22 cellular contexts compared by ENCODE assay signal in genomic region chr10:102832987-102833386, GRCh38. TPM values are rescaled to one million over a fixed set of nuclear protein-coding genes. Genes with fewer than 3 reads are reported as not detected.
"Had no signal": no experiment of that assay in that cellular context is flagged by ENCODE, and none has a peak within 500 bp of the region (broad histone marks: within the 10 kb centered on the region; RNA-seq: fewer than 3 reads in every experiment).

No MANE protein-coding gene starts in this region.

- H3K4me3 ChIP-seq: psoas muscle, skin epidermis, transverse colon had no signal

- H3K27ac ChIP-seq: brain microvascular endothelial cell, psoas muscle, transverse colon had no signal

- ATAC-seq: activated CD8-positive, alpha-beta T cell treated with anti-CD3 and anti-CD28 coated beads for 36 hours; psoas muscle; right cardiac atrium had no signal

- H3K27me3 ChIP-seq: brain microvascular endothelial cell had no signal

- DNase-seq: activated B cell treated with CpG ODN at 0.5 μM for 24 hours; activated CD4-positive, alpha-beta T cell treated with anti-CD3 and anti-CD28 coated beads for 4 hours; activated CD8-positive, alpha-beta T cell treated with anti-CD3 and anti-CD28 coated beads for 36 hours; activated naive CD4-positive, alpha-beta T cell treated with Interleukin-2 at 50 U/mL for 16 hours; activated naive CD8-positive, alpha-beta T cell treated with anti-CD3 and anti-CD28 coated beads, Interleukin-2, amount 10 ng/mL, durations not matched to agents 7 days and 5 days; activated T-cell treated with anti-CD3 and anti-CD28 coated beads, Interleukin-2, amount 50 U/mL, for 1 hour; anterior cingulate cortex; brain microvascular endothelial cell; central memory CD4-positive, alpha-beta T cell; endodermal cell; naive B cell; psoas muscle; right cardiac atrium; transverse colon had no signal

- H3K9me3 ChIP-seq: psoas muscle had no signal

- H3K4me1 ChIP-seq: psoas muscle had no signal

- H3K36me3 ChIP-seq: brain microvascular endothelial cell, transverse colon had no signal

RNA-seq across cellular contexts. Expression of gene CYP17A1, which starts 4.2 kb away (rescaled TPM):
- total RNA-seq: activated B cell treated with CpG ODN at 0.5 μM for 24 hours; activated CD8-positive, alpha-beta T cell treated with anti-CD3 and anti-CD28 coated beads for 36 hours; activated naive CD8-positive, alpha-beta T cell treated with anti-CD3 and anti-CD28 coated beads, Interleukin-2, amount 10 ng/mL, durations not matched to agents 7 days and 5 days; activated T-helper 2 cell treated with anti-CD3 and anti-CD28 coated beads, Interferon-gamma antibody, Interleukin-2, Interleukin-4, amounts not matched to agents 10 μg/mL and 5 μg/mL and 100 μg/mL, durations not matched to agents 14 hours and 24 hours and 36 hours; endodermal cell; epithelial cell of proximal tubule; frontal cortex; mononuclear cell; neural crest cell; osteocyte; right cardiac atrium; T-helper 2 cell treated with Interferon-gamma antibody and Interleukin-4, amounts not matched to agents 100 ng/mL and 5 ng/mL, for 36 hours had no signal
